1 cellular context compared by ENCODE assay signal in genomic region chr16:89560413-89561194, GRCh38.
TF ChIP-seq lines count a peak whose summit lies in the region.

Gene RPL13 (plus strand): TSS chr16:89560682. CDS start chr16:89560960, 278 bp downstream.

TF ChIP-seq in HepG2, 621 proteins besides CTCF, POLR2A, EP300 and RAD21 (continued from another document and continues in another):
- no peak for TF ChIP-seq NCOA1 (CRISPR knock-in tag; IDR thresholded peaks at IDR 0.05)
- TF ChIP-seq ARID2 (CRISPR knock-in tag; IDR thresholded peaks at IDR 0.05; ENCODE audit: borderline replicate concordance): peak; percentile 57
- TF ChIP-seq FOXK1 (CRISPR knock-in tag; IDR thresholded peaks at IDR 0.05; ENCODE audit: borderline replicate concordance, low read depth): peak; percentile 80; the same call in 1 of the 2 replicates
- TF ChIP-seq ZBTB26 (CRISPR knock-in tag; IDR thresholded peaks at IDR 0.05; ENCODE audit: borderline replicate concordance): peak; percentile 76; the same call in 1 of the 2 replicates
- TF ChIP-seq ZNF543 (CRISPR knock-in tag; IDR thresholded peaks at IDR 0.05): peak; percentile 95
- no peak for TF ChIP-seq ZFP90 (CRISPR knock-in tag; IDR thresholded peaks at IDR 0.05; ENCODE audit: borderline replicate concordance)
- peak; percentile 47; the same call in 1 of the 2 replicates for TF ChIP-seq ZMYM3 (CRISPR knock-in tag; IDR thresholded peaks at IDR 0.05)
- no peak for TF ChIP-seq PAX8 (CRISPR knock-in tag; IDR thresholded peaks at IDR 0.05; ENCODE audit: borderline replicate concordance)
- TF ChIP-seq DBP (CRISPR knock-in tag; IDR thresholded peaks at IDR 0.05; ENCODE audit: not compliant biosample characterization): peak; percentile 24
- peak; percentile 76 for TF ChIP-seq GABPA (IDR thresholded peaks at IDR 0.05; ENCODE audit: low read depth, low read length)
- TF ChIP-seq GABPA (CRISPR knock-in tag; IDR thresholded peaks at IDR 0.05; ENCODE audit: low read depth): peak; percentile 94
- TF ChIP-seq ZNF292 (CRISPR knock-in tag; IDR thresholded peaks at IDR 0.05; ENCODE audit: borderline replicate concordance, low read depth): no peak
- TF ChIP-seq ZNF768 (CRISPR knock-in tag; IDR thresholded peaks at IDR 0.05): peak; percentile 80
- peak; percentile 66; the same call in 1 of the 2 replicates for TF ChIP-seq E2F2 (CRISPR knock-in tag; IDR thresholded peaks at IDR 0.05; ENCODE audit: borderline replicate concordance)
- peak; percentile 69; the same call in 1 of the 2 replicates for TF ChIP-seq REL (CRISPR knock-in tag; conservative IDR thresholded peaks at IDR 0.05)
- TF ChIP-seq ZSCAN25 (CRISPR knock-in tag; IDR thresholded peaks at IDR 0.05): peak; percentile 84
- TF ChIP-seq ZSCAN20 (CRISPR knock-in tag; IDR thresholded peaks at IDR 0.05; ENCODE audit: borderline replicate concordance): peak; percentile 62; the same call in 1 of the 2 replicates
- TF ChIP-seq MATR3 (CRISPR knock-in tag; IDR thresholded peaks at IDR 0.05): no peak
- peak; percentile 53 for TF ChIP-seq TFE3 (CRISPR knock-in tag; IDR thresholded peaks at IDR 0.05)
- TF ChIP-seq HNF1B (CRISPR knock-in tag; IDR thresholded peaks at IDR 0.05): peak; percentile 89
- TF ChIP-seq ZNF546 (CRISPR knock-in tag; conservative IDR thresholded peaks at IDR 0.05): peak; percentile 97; the same call in 1 of the 2 replicates
- TF ChIP-seq ZNF280B (CRISPR knock-in tag; IDR thresholded peaks at IDR 0.05; ENCODE audit: borderline replicate concordance): peak; percentile 82; the same call in 1 of the 2 replicates
- peak; percentile 99 for TF ChIP-seq ZZZ3 (CRISPR knock-in tag; IDR thresholded peaks at IDR 0.05; ENCODE audit: borderline replicate concordance)
- TF ChIP-seq ZNF569 (CRISPR knock-in tag; IDR thresholded peaks at IDR 0.05; ENCODE audit: borderline replicate concordance): peak; percentile 91; the same call in 1 of the 2 replicates
- no peak for TF ChIP-seq ZNF841 (CRISPR knock-in tag; IDR thresholded peaks at IDR 0.05; ENCODE audit: borderline replicate concordance)
- peak; percentile 91 for TF ChIP-seq ZNF761 (CRISPR knock-in tag; conservative IDR thresholded peaks at IDR 0.05)
- peak; percentile 44; the same call in 1 of the 2 replicates for TF ChIP-seq CBX5 (CRISPR knock-in tag; IDR thresholded peaks at IDR 0.05; ENCODE audit: borderline replicate concordance)
- peak; percentile 81; the same call in 1 of the 2 replicates for TF ChIP-seq ZNF878 (CRISPR knock-in tag; IDR thresholded peaks at IDR 0.05)
- TF ChIP-seq ZNF124 (CRISPR knock-in tag; IDR thresholded peaks at IDR 0.05): peak; percentile 94
- no peak for TF ChIP-seq SNAPC5 (CRISPR knock-in tag; IDR thresholded peaks at IDR 0.05; ENCODE audit: borderline replicate concordance)
- TF ChIP-seq GATA4 (IDR thresholded peaks at IDR 0.05; ENCODE audit: borderline replicate concordance, low read depth): peak; percentile 91
- TF ChIP-seq FOXP4 (CRISPR knock-in tag; IDR thresholded peaks at IDR 0.05): no peak; the same call in 1 of the 2 replicates
- peak; percentile 86; the same call in 1 of the 2 replicates for TF ChIP-seq MEF2D (CRISPR knock-in tag; IDR thresholded peaks at IDR 0.05)
- TF ChIP-seq CSRNP1 (CRISPR knock-in tag; IDR thresholded peaks at IDR 0.05): peak; percentile 83; the same call in 1 of the 2 replicates
- no peak; the same call in 1 of the 2 replicates for TF ChIP-seq HOXA7 (CRISPR knock-in tag; IDR thresholded peaks at IDR 0.05)
- peak; percentile 66 for TF ChIP-seq AHDC1 (CRISPR knock-in tag; IDR thresholded peaks at IDR 0.05; ENCODE audit: borderline replicate concordance)
- peak; percentile 51; the same call in 1 of the 2 replicates for TF ChIP-seq TIGD3 (CRISPR knock-in tag; IDR thresholded peaks at IDR 0.05; ENCODE audit: borderline replicate concordance)
- TF ChIP-seq CREBL2 (CRISPR knock-in tag; IDR thresholded peaks at IDR 0.05; ENCODE audit: borderline replicate concordance): peak; percentile 72; the same call in 1 of the 2 replicates
- TF ChIP-seq ZNF136 (CRISPR knock-in tag; IDR thresholded peaks at IDR 0.05; ENCODE audit: low read depth): 0 out of 2 replicates have a peak, but pooled peaks have one; percentile 77
- TF ChIP-seq U2AF2 (IDR thresholded peaks at IDR 0.05; ENCODE audit: low read depth, low read length): no peak
